1 cellular context compared by ENCODE assay signal in the genomic region with DNA sequence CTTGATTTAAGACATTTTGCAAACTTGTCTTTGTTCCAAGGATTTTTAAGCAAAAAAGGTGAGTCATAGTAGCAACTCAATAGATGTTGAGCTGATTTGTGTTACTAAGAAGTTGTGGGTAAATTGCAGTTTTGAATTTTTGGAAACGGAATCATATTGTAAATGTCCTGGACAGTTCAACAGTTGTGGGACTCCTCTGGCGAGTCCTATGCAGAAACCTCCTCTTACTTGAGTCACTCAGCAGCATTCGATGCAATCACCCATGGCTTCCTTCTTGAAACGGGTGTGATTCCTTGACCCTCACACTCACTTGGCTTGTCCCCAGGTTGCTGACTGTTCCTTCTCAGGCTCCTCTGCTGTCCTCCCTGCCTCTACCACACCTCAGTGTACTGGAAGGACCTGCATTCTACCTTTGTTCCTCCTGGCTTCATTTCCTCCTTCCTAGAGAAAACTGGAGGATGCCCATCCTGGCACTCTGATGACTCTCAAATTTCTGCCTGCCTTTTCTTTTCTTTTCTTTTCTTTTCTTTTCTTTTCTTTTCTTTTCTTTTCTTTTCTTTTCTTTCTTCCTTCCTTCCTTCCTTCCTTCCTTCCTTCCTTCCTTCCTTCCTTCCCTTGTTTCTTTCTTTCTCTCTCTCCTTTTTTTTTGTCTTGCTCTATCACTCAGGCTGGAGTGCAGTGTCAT.
A peak's percentile ranks its signal among the peaks of the same experiment; 100 is the strongest.
TF ChIP-seq lines count a peak whose summit lies in the region.

No MANE protein-coding gene starts in this region.

TF ChIP-seq in IMR-90, 13 proteins besides CTCF, POLR2A, EP300 and RAD21 (continued from another document):
- TF ChIP-seq CHD1 (IDR thresholded peaks at IDR 0.05; ENCODE audit: low read depth, low read length) (no peak), CEBPB (IDR thresholded peaks at IDR 0.05; ENCODE audit: low read depth, low read length) (peak; percentile 37; the same call in 1 of the 2 replicates)
